Comparison of ENCODE assay signal across 8 cellular contexts in genomic region chr7:63900394-63901203, GRCh38.
DNase-seq lines count a peak whose midpoint lies in the region; ATAC-seq and TF ChIP-seq lines count a peak whose summit lies in the region.

No MANE protein-coding gene starts in this region.

- H3K4me3 ChIP-seq in GM12865 (ENCODE audit: low read depth, low read length), result no peak overlapping the region

- peak; percentile 99 for ATAC-seq in left lobe of liver
- no peak for ATAC-seq in GM18873 (IDR thresholded peaks at IDR 0.05; ENCODE audit: low FRiP score, unreplicated experiment)

- in situ Hi-C loops in GM13977 (cut with MboI; ENCODE audit: low pct_unique_long_range_greater_than_20kb, low sequenced_read_pairs, unreplicated experiment), result no loop called here

- DNase-seq in GM12865 (ENCODE audit: low read depth) (peak; percentile 10), SW480 (ENCODE audit: low spot score) (peak; percentile 93), left lobe of liver (ENCODE audit: low spot score) (peak; percentile 96), HuH-7.5 (ENCODE audit: low spot score) (no peak), GM13977 (ENCODE audit: low spot score) (no peak)
- peak; percentile 90 for DNase-seq in activated naive CD8-positive, alpha-beta T cell treated with anti-CD3 and anti-CD28 coated beads, Interleukin-2, amount 50 U/mL, for 16 hours (ENCODE audit: low read depth, low spot score)
- DNase-seq in stimulated activated CD4-positive, alpha-beta T cell treated with anti-CD3 and anti-CD28 coated beads, TNF-alpha, amount 100 ng/mL, for 48 hours (ENCODE audit: low read depth in 3 of 3), result peak; percentile 72 to 88 (median 88)

- TF ChIP-seq CTCF in GM12865 (IDR thresholded peaks at IDR 0.05; ENCODE audit: insufficient read depth, low read depth, low read length, missing control alignments) (no peak), GM13977 (IDR thresholded peaks at IDR 0.05; ENCODE audit: extremely low read depth, insufficient read depth, missing control alignments) (no peak)

Comparison
In these comparisons a context has a peak if more than half of its experiments do, and no peak if none do; other contexts are left out.
1. DNase-seq: peak in GM12865 (single experiment), SW480 (single experiment), activated naive CD8-positive, alpha-beta T cell treated with anti-CD3 and anti-CD28 coated beads, Interleukin-2, amount 50 U/mL, for 16 hours (single experiment), left lobe of liver (single experiment) and stimulated activated CD4-positive, alpha-beta T cell treated with anti-CD3 and anti-CD28 coated beads, TNF-alpha, amount 100 ng/mL, for 48 hours (3 of 3); none in HuH-7.5 (single experiment) and GM13977 (single experiment).